8 cellular contexts compared by ENCODE assay signal in the genomic region with DNA sequence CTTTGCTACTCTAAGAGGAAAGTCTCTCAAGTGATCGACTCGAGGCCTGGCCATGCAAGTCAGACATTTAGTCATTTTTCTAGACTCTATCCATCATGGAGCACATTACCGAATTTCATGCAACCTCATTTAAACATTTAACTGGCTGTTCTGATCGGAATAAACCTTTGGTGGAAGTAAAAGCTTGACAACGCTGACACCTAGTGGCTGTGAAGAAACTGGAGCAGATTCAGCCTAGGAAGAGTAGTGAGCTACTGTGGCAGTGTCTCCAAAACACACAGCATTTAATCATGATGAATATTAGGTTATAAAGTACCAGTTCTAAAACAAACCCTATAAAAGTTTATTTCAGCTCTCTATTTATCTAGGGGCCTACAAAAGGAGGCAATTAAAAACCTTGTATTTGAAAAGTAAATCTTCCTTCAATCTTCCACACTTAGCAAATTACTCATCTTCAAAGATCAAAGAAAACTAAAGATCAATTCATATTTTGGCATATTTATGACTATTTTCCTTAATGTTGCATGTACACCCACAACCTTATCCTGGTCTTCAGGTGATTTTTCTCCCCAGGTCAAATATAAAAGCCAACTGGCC.
DNase-seq lines count a peak whose midpoint lies in the region; ATAC-seq, FAIRE-seq and TF ChIP-seq lines count a peak whose summit lies in the region.

No MANE protein-coding gene starts in this region.

- no peaks in the 10 kb centered on the region for H3K79me2 ChIP-seq in osteoblast (ENCODE audit: insufficient read depth, low read length)

- H3K4me3 Mint-ChIP-seq in CD8-positive, alpha-beta T cell: no peak overlapping the region
- H3K4me3 Mint-ChIP-seq in activated CD4-positive, alpha-beta memory T cell treated with anti-CD3 and anti-CD28 coated beads for 36 hours: no peak overlapping the region

- peak; percentile 61 for TF ChIP-seq CTCF in CD8-positive, alpha-beta T cell (IDR thresholded peaks at IDR 0.05)
- peak; percentile 73 for TF ChIP-seq CTCF in osteoblast (IDR thresholded peaks at IDR 0.05; ENCODE audit: extremely low read depth, low read depth, low read length)

- H3K27me3 ChIP-seq in CD8-positive, alpha-beta T cell (ENCODE audit: insufficient read depth, low read length): no peaks in the 10 kb centered on the region
- H3K27me3 ChIP-seq in osteoblast (ENCODE audit: insufficient read depth, low read length): no peaks in the 10 kb centered on the region

- H4K20me1 ChIP-seq in osteoblast (ENCODE audit: insufficient read depth, low read length): no peaks in the 10 kb centered on the region

- FAIRE-seq in GM18507 (lab: Jason Lieb, UNC): peak; percentile 80

- CTCF ChIA-PET in CD8-positive, alpha-beta T cell (lab: Charles Lee): interaction anchor here (1.0 to 2.1 kb wide), 4 partner anchors 10 to 24 kb away, joined by 3 to 6 read pairs (median 4); no protein-coding TSS in a partner anchor
- CTCF ChIA-PET in activated CD4-positive, alpha-beta memory T cell treated with anti-CD3 and anti-CD28 coated beads for 36 hours (lab: Charles Lee): interaction anchor here (0.6 to 3.6 kb wide), 11 partner anchors 10 to 261 kb away, joined by 3 to 10 read pairs (median 4); no protein-coding TSS in a partner anchor

- H3K27ac Mint-ChIP-seq in CD8-positive, alpha-beta T cell: no peak overlapping the region
- H3K27ac Mint-ChIP-seq in activated CD4-positive, alpha-beta memory T cell treated with anti-CD3 and anti-CD28 coated beads for 36 hours: no peak overlapping the region

- H3K9me3 Mint-ChIP-seq in CD8-positive, alpha-beta T cell: no peaks in the 10 kb centered on the region
- H3K9me3 Mint-ChIP-seq in activated CD4-positive, alpha-beta memory T cell treated with anti-CD3 and anti-CD28 coated beads for 36 hours: no peaks in the 10 kb centered on the region

- DNase-seq in CD8-positive, alpha-beta T cell: peak in 4 of 7 experiments; percentile 4 to 19 (median 9)
- DNase-seq in GM18507 (ENCODE audit: extremely low spot score, insufficient read length, low read depth) (peak; percentile 8), NCI-H2227 (lab: John Stamatoyannopoulos, UW; ENCODE audit: unreplicated experiment) (peak; percentile 61), foreskin melanocyte (peak; percentile 45), osteoblast (ENCODE audit: insufficient read length, low spot score, missing footprints) (peak; percentile 85), NCI-H187 (lab: John Stamatoyannopoulos, UW) (no peak)
- DNase-seq in activated CD4-positive, alpha-beta memory T cell treated with anti-CD3 and anti-CD28 coated beads for 36 hours: peak; percentile 31

- intact Hi-C loops in CD8-positive, alpha-beta T cell (cut with DNase I, micrococcal nuclease): no loop called here
- intact Hi-C loops in activated CD4-positive, alpha-beta memory T cell treated with anti-CD3 and anti-CD28 coated beads for 36 hours (cut with micrococcal nuclease): loop anchor here (2.0 to 5.0 kb wide), 4 partner anchors 214 to 1339 kb away; no protein-coding TSS in a partner anchor

- no peak overlapping the region for H3K27ac ChIP-seq in CD8-positive, alpha-beta T cell (ENCODE audit: low read depth, low read length)
- H3K27ac ChIP-seq in osteoblast (ENCODE audit: low read depth, low read length): no peak overlapping the region

- no peak overlapping the region for H2AFZ ChIP-seq in osteoblast (ENCODE audit: low read length)

- peak; percentile 42 for ATAC-seq in CD8-positive, alpha-beta T cell
- peak; percentile 84 for ATAC-seq in HG02943 (IDR thresholded peaks at IDR 0.05; ENCODE audit: low read depth, unreplicated experiment)

- POLR2A ChIA-PET in CD8-positive, alpha-beta T cell (lab: Charles Lee): no interaction called here
- POLR2A ChIA-PET in activated CD4-positive, alpha-beta memory T cell treated with anti-CD3 and anti-CD28 coated beads for 36 hours (lab: Charles Lee): no interaction called here

- H3K27me3 Mint-ChIP-seq in CD8-positive, alpha-beta T cell (ENCODE audit: low read depth): peaks cover 3% of the 10 kb centered on the region
- H3K27me3 Mint-ChIP-seq in activated CD4-positive, alpha-beta memory T cell treated with anti-CD3 and anti-CD28 coated beads for 36 hours: no peaks in the 10 kb centered on the region

- H3K36me3 Mint-ChIP-seq in CD8-positive, alpha-beta T cell: no peaks in the 10 kb centered on the region
- no peaks in the 10 kb centered on the region for H3K36me3 Mint-ChIP-seq in activated CD4-positive, alpha-beta memory T cell treated with anti-CD3 and anti-CD28 coated beads for 36 hours

- H3K4me1 Mint-ChIP-seq in CD8-positive, alpha-beta T cell (ENCODE audit: low read depth): no peaks in the 10 kb centered on the region
- H3K4me1 Mint-ChIP-seq in activated CD4-positive, alpha-beta memory T cell treated with anti-CD3 and anti-CD28 coated beads for 36 hours (ENCODE audit: low read depth): peaks cover 2% of the 10 kb centered on the region

- H3K4me2 ChIP-seq in osteoblast (ENCODE audit: insufficient read depth, low read length): no peak overlapping the region

- H3K9me3 ChIP-seq in CD8-positive, alpha-beta T cell (ENCODE audit: low read length): no peaks in the 10 kb centered on the region
- H3K9me3 ChIP-seq in osteoblast (ENCODE audit: low read depth, low read length): no peaks in the 10 kb centered on the region

- no peaks in the 10 kb centered on the region for H3K4me1 ChIP-seq in CD8-positive, alpha-beta T cell (ENCODE audit: insufficient read depth, low read length)
- H3K4me1 ChIP-seq in osteoblast (ENCODE audit: insufficient read depth, low read length): no peaks in the 10 kb centered on the region

- no peaks in the 10 kb centered on the region for H3K36me3 ChIP-seq in CD8-positive, alpha-beta T cell (ENCODE audit: insufficient read depth, low read length)
- no peaks in the 10 kb centered on the region for H3K36me3 ChIP-seq in osteoblast (ENCODE audit: insufficient read depth, low read length)

- H3K4me3 ChIP-seq in CD8-positive, alpha-beta T cell (ENCODE audit: low read depth, low read length): no peak overlapping the region
- no peak overlapping the region for H3K4me3 ChIP-seq in osteoblast (ENCODE audit: insufficient read depth, low read length)

Comparison
In these comparisons a context has a peak if more than half of its experiments do, and no peak if none do; other contexts are left out.
1. DNase-seq: peak in CD8-positive, alpha-beta T cell (4 of 7), GM18507 (single experiment), NCI-H2227 (single experiment), activated CD4-positive, alpha-beta memory T cell treated with anti-CD3 and anti-CD28 coated beads for 36 hours (single experiment), foreskin melanocyte (single experiment) and osteoblast (single experiment); none in NCI-H187 (0 of 2).